1 cellular context compared by ENCODE assay signal in genomic region chr13:34159946-34160345, GRCh38.
TF ChIP-seq lines count a peak whose summit lies in the region.

No MANE protein-coding gene starts in this region.

TF ChIP-seq in HepG2, 621 proteins besides CTCF, POLR2A, EP300 and RAD21 (continued from another document):
- no peak for TF ChIP-seq PRDM4 (CRISPR knock-in tag; IDR thresholded peaks at IDR 0.05; ENCODE audit: borderline replicate concordance)
